In the genomic region with DNA sequence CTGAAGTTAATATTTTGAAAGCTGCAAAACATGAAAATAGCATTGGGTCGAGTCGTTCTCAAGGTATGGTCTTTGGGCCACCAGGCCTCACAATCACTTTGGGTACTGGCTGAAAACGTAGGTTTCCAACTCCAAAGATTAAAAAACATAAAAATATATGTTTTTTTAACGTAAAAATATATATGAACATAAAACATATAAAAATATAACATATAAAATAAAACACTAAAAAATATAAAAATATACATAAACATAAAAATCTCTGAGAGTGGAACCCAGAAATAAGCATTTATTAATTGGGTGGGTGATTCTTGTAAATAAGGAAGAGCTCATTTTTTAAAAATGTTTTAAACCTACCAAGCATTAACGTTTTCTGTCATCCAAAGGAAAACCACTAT, we compare ENCODE assay signal across 8 cellular contexts. TPM values are rescaled to one million over a fixed set of nuclear protein-coding genes. Genes with fewer than 3 reads are reported as not detected.
DNase-seq lines count a peak whose midpoint lies in the region; ATAC-seq, FAIRE-seq and TF ChIP-seq lines count a peak whose summit lies in the region.

No MANE protein-coding gene starts in this region.

- peak overlapping the region; percentile 99 for H3K27ac Mint-ChIP-seq in activated T-cell treated with anti-CD3 and anti-CD28 coated beads, Interleukin-2, amount 50 U/mL, for 24 hours
- peak overlapping the region; percentile 86 for H3K27ac Mint-ChIP-seq in astrocyte (ENCODE audit: unreplicated experiment)

- H3K36me3 ChIP-seq in astrocyte (ENCODE audit: insufficient read depth, low read length) = peaks cover 9% of the 10 kb centered on the region
- peaks cover 0 to 10% (median 0%) of the 10 kb centered on the region in 4 donors for H3K36me3 ChIP-seq in right lobe of liver
- H3K36me3 ChIP-seq in tibial artery = peaks cover 0 to 21% (median 3%) of the 10 kb centered on the region in 3 donors

- no peak for ATAC-seq in right lobe of liver

- DNase-seq in activated T-cell treated with anti-CD3 and anti-CD28 coated beads, Interleukin-2, amount 50 U/mL, for 24 hours = no peak
- DNase-seq in activated T-cell treated with anti-CD3 and anti-CD28 coated beads for 4 hours = no peak
- DNase-seq in astrocyte (ENCODE audit: low read depth) = no peak
- no peak for DNase-seq in right lobe of liver
- no peak for DNase-seq in tibial artery
- no peak for DNase-seq in NCI-H524 treated with DMSO at 0.1 percent for 48 hours (lab: John Stamatoyannopoulos, UW)
- no peak for DNase-seq in OCI-M1 (lab: John Stamatoyannopoulos, UW)
- DNase-seq in NCI-H1092 treated with DMSO at 0.1 percent for 48 hours (lab: John Stamatoyannopoulos, UW) = no peak

- FAIRE-seq in astrocyte (lab: Jason Lieb, UNC) = no peak

- peaks cover 15% of the 10 kb centered on the region for H3K4me1 ChIP-seq in astrocyte (ENCODE audit: insufficient read depth, low read length)
- H3K4me1 ChIP-seq in right lobe of liver = peaks cover 0 to 29% (median 11%) of the 10 kb centered on the region in 4 donors
- H3K4me1 ChIP-seq in tibial artery = peaks cover 0 to 18% (median 11%) of the 10 kb centered on the region in 4 donors

- no peaks in the 10 kb centered on the region for H3K27me3 ChIP-seq in astrocyte (ENCODE audit: insufficient read depth, low read length)
- no peaks in the 10 kb centered on the region for H3K27me3 ChIP-seq in right lobe of liver
- H3K27me3 ChIP-seq in tibial artery = no peaks in the 10 kb centered on the region

- TF ChIP-seq POLR2A in right lobe of liver (IDR thresholded peaks at IDR 0.05) = no peak

- H3K36me3 Mint-ChIP-seq in activated T-cell treated with anti-CD3 and anti-CD28 coated beads, Interleukin-2, amount 50 U/mL, for 24 hours (ENCODE audit: low read depth) = peaks cover 33% of the 10 kb centered on the region
- H3K36me3 Mint-ChIP-seq in astrocyte (ENCODE audit: low read depth, unreplicated experiment) = peaks cover 4% of the 10 kb centered on the region

- no peaks in the 10 kb centered on the region for H3K27me3 Mint-ChIP-seq in activated T-cell treated with anti-CD3 and anti-CD28 coated beads, Interleukin-2, amount 50 U/mL, for 24 hours
- no peaks in the 10 kb centered on the region for H3K27me3 Mint-ChIP-seq in astrocyte (ENCODE audit: low read depth, unreplicated experiment)

- H3K4me3 Mint-ChIP-seq in activated T-cell treated with anti-CD3 and anti-CD28 coated beads, Interleukin-2, amount 50 U/mL, for 24 hours = peak overlapping the region; percentile 89
- H3K4me3 Mint-ChIP-seq in astrocyte (ENCODE audit: unreplicated experiment) = peak overlapping the region; percentile 92

- H3K79me2 ChIP-seq in astrocyte (ENCODE audit: insufficient read depth, low read length) = peaks cover 38% of the 10 kb centered on the region

- no peaks in the 10 kb centered on the region for H3K9me3 Mint-ChIP-seq in activated T-cell treated with anti-CD3 and anti-CD28 coated beads, Interleukin-2, amount 50 U/mL, for 24 hours
- no peaks in the 10 kb centered on the region for H3K9me3 Mint-ChIP-seq in astrocyte (ENCODE audit: unreplicated experiment)

- peaks cover 36% of the 10 kb centered on the region for H3K4me1 Mint-ChIP-seq in activated T-cell treated with anti-CD3 and anti-CD28 coated beads, Interleukin-2, amount 50 U/mL, for 24 hours (ENCODE audit: low read depth)
- peaks cover 10% of the 10 kb centered on the region for H3K4me1 Mint-ChIP-seq in astrocyte (ENCODE audit: low read depth, unreplicated experiment)

- peak overlapping the region; percentile 89 for H3K4me2 ChIP-seq in astrocyte (ENCODE audit: low read length)

- TF ChIP-seq CTCF in astrocyte (IDR thresholded peaks at IDR 0.05; ENCODE audit: insufficient read depth, low read depth, low read length) (no peak), right lobe of liver (IDR thresholded peaks at IDR 0.05) (no peak), tibial artery (IDR thresholded peaks at IDR 0.05) (no peak)

- peak overlapping the region; percentile 96 for H3K9ac ChIP-seq in astrocyte (ENCODE audit: low read length)

- WGBS in right lobe of liver (ENCODE audit: insufficient coverage, low coverage, low lambda C conversion rate, missing lambda C conversion rate) = 15% methylated on average over 5 of the region's 5 CpGs

- peaks cover 20% of the 10 kb centered on the region for H4K20me1 ChIP-seq in astrocyte (ENCODE audit: insufficient read depth, low read length)

- H3K9me3 ChIP-seq in astrocyte (ENCODE audit: insufficient read depth, low read depth, low read length) (no peaks in the 10 kb centered on the region), right lobe of liver (no peaks in the 10 kb centered on the region), tibial artery (no peaks in the 10 kb centered on the region)

- H3K4me3 ChIP-seq in astrocyte (ENCODE audit: insufficient read depth, low read depth, low read length) = peak overlapping the region; percentile 77
- H3K4me3 ChIP-seq in right lobe of liver = peak overlapping the region; percentile 90 to 99 (median 90)
- peak overlapping the region; percentile 80 to 97 for H3K4me3 ChIP-seq in tibial artery

- intact Hi-C loops in right lobe of liver (cut with DNase I) (loop anchor here (10.0 kb wide), 1 partner anchor 274 kb away; no protein-coding TSS in a partner anchor), tibial artery (cut with DNase I; ENCODE audit: low total_unique reads) (loop anchor here (5.0 kb wide), 1 partner anchor 506 kb away; no protein-coding TSS in a partner anchor)

- H3K27ac ChIP-seq in astrocyte (ENCODE audit: low read depth, low read length) (peak overlapping the region; percentile 61), right lobe of liver (peak overlapping the region; percentile 83 to 92 (median 87)), tibial artery (peak overlapping the region; percentile 90 to 96)

- H2AFZ ChIP-seq in astrocyte (ENCODE audit: low read depth, low read length) = peak overlapping the region; percentile 99

RNA-seq across cellular contexts. Expression of a gene that starts 0.7 kb away (rescaled TPM):
- total RNA-seq in astrocyte = 49.5 and 55.9 TPM in 2 replicates
- 10 to 100 TPM; 28.0 to 45.7 (median 33.2) TPM for total RNA-seq in right lobe of liver
